Comparison of ENCODE assay signal across 8 cellular contexts in the genomic region with DNA sequence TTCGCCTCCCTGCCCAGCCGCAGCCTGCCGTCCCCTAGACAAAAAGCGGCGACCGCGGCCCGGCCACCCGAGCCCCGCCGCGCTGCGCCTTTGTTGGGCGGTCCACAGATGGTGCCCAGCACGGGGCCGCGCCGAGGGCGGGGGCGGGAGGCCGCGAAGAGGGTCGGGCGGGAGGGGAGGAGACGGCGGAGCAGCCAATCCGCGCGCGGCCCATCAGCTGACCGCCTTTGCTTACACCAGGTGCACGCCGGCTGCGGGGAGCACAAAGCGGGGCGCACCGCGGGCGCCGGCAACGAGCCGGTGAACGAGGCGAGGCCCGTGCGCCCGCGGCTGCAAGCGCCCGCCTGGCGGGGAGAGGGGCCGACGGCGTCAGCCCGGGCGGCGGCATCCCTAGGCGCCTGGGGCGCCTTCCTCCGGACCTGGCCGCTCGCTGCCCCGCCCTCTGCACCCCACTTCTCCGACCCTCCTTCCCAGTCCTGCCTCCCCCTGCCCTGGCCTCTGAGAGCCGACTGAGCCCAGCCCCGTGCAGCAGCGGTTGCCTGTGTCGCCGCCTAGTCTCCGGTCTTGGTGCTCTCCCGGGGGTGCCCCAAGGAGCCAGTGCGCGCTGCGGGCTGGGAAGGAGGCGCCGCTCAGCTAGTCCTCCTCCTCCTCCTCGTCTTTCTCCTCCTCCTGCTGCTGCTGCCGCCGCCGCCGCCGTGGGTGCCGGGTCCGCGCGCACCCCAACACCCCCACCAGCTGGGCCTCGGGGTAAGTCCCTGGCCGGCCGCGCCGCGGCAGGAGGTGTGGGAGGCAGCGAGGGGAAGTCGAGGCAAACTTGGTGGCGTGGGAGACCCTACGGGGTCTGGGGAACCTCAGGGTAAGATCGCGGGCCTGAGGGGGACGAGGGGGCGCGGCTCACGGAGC. TPM values are rescaled to one million over a fixed set of nuclear protein-coding genes. Genes with fewer than 3 reads are reported as not detected.
DNase-seq lines count a peak whose midpoint lies in the region; ATAC-seq, FAIRE-seq and TF ChIP-seq lines count a peak whose summit lies in the region.

A gene (plus strand): TSS at position 259 of the 903 bp plus-strand sequence. CDS start 45,211 bp downstream, outside the sequence.

- H3K27ac ChIP-seq in RWPE2 (ENCODE audit: poor library complexity, severe bottlenecking) (no peak within 1 kb of the TSS), body of pancreas (peak within 1 kb of the TSS in 2 of 4 donors; percentile 24 to 31), keratinocyte (ENCODE audit: control insufficient read depth, insufficient read depth, low read length) (no peak within 1 kb of the TSS), skin epidermis (peak within 1 kb of the TSS in 9 of 21 experiments; percentile 27 to 80 (median 53))

- no peaks in the 10 kb centered on the region for H4K20me1 ChIP-seq in keratinocyte (ENCODE audit: control insufficient read depth, extremely low read depth, insufficient read depth, low read length)

- BruUV-seq in Calu3 (replicated peaks; lab: Mats Ljungman, UMichigan), result no TSS peak

- peak within 1 kb of the TSS; percentile 91 for H3K4me3 Mint-ChIP-seq in Calu3 (ENCODE audit: low read depth, unreplicated experiment)

- H3K4me3 ChIP-seq in RWPE2 (ENCODE audit: severe bottlenecking), result peak within 1 kb of the TSS; percentile 13
- H3K4me3 ChIP-seq in body of pancreas, result peak within 1 kb of the TSS; percentile 41 to 50
- H3K4me3 ChIP-seq in keratinocyte (ENCODE audit: control insufficient read depth in 2 of 3, extremely low read depth in 1 of 3, insufficient read depth in 2 of 3, low read depth in 1 of 3, low read length in 3 of 3), result peak within 1 kb of the TSS; percentile 26 to 51 (median 46)
- peak within 1 kb of the TSS; percentile 31 to 59 (median 47) for H3K4me3 ChIP-seq in skin epidermis

- H3K4me1 ChIP-seq in RWPE2 (ENCODE audit: insufficient read depth, poor library complexity, severe bottlenecking) (no peaks in the 10 kb centered on the region), body of pancreas (peaks cover 12% of the 10 kb centered on the region), keratinocyte (ENCODE audit: control insufficient read depth, extremely low read depth, insufficient read depth, low read length) (no peaks in the 10 kb centered on the region)

- DNase-seq in Calu3 (peak; percentile 73), RWPE2 (ENCODE audit: low spot score) (no peak), body of pancreas (peak; percentile 65 to 82 (median 76)), keratinocyte (ENCODE audit: low read depth, low spot score) (no peak), AG08396 (ENCODE audit: low spot score) (no peak)

- H3K27ac Mint-ChIP-seq in Calu3 (ENCODE audit: unreplicated experiment), result peak within 1 kb of the TSS; percentile 23

- H3K79me2 ChIP-seq in keratinocyte (ENCODE audit: control insufficient read depth, insufficient read depth, low read length), result no peaks in the 10 kb centered on the region

- ATAC-seq in HG02884 (IDR thresholded peaks at IDR 0.05; ENCODE audit: unreplicated experiment), result peak; percentile 43
- ATAC-seq in RWPE2 (ENCODE audit: low read depth), result peak; percentile 52
- ATAC-seq in body of pancreas, result peak; percentile 83
- no peak for ATAC-seq in HG03135 (IDR thresholded peaks at IDR 0.05; ENCODE audit: unreplicated experiment)

- H3K9me3 Mint-ChIP-seq in Calu3 (ENCODE audit: low read depth, unreplicated experiment), result no peaks in the 10 kb centered on the region

- H3K9ac ChIP-seq in keratinocyte (ENCODE audit: control insufficient read depth, extremely low read depth, insufficient read depth, low read length), result no peak within 1 kb of the TSS

- peaks cover 52% of the 10 kb centered on the region for H3K27me3 ChIP-seq in RWPE2 (ENCODE audit: insufficient read depth, poor library complexity, severe bottlenecking)
- no peaks in the 10 kb centered on the region for H3K27me3 ChIP-seq in body of pancreas
- H3K27me3 ChIP-seq in keratinocyte (ENCODE audit: control insufficient read depth, extremely low read depth, insufficient read depth, low read length), result peaks cover 52% of the 10 kb centered on the region

- TF ChIP-seq POLR2A in body of pancreas (IDR thresholded peaks at IDR 0.05), result peak in 2 of 3 donors; percentile 37 to 71

- no peak for FAIRE-seq in keratinocyte (lab: Jason Lieb, UNC)

- peak within 1 kb of the TSS; percentile 40 for H2AFZ ChIP-seq in keratinocyte (ENCODE audit: control insufficient read depth, low read length)

- H3K4me1 Mint-ChIP-seq in Calu3 (ENCODE audit: low read depth, unreplicated experiment), result no peaks in the 10 kb centered on the region

- TF ChIP-seq CTCF in Calu3 (IDR thresholded peaks at IDR 0.05; ENCODE audit: unreplicated experiment) (no peak), RWPE2 (IDR thresholded peaks at IDR 0.05; ENCODE audit: poor library complexity, severe bottlenecking) (no peak), body of pancreas (IDR thresholded peaks at IDR 0.05) (no peak), keratinocyte (optimal IDR thresholded peaks at IDR 0.05 in 1 of 3, IDR thresholded peaks at IDR 0.05 in 1 of 3, conservative IDR thresholded peaks at IDR 0.05 in 1 of 3; ENCODE audit: extremely low read depth in 1 of 3, insufficient read depth in 2 of 3, low read length in 3 of 3) (peak in 1 of 3 experiments; percentile 16)

- H3K9me3 ChIP-seq in RWPE2 (ENCODE audit: severe bottlenecking) (no peaks in the 10 kb centered on the region), body of pancreas (no peaks in the 10 kb centered on the region), keratinocyte (ENCODE audit: control insufficient read depth, low read depth, low read length) (no peaks in the 10 kb centered on the region)

- peaks cover 32% of the 10 kb centered on the region for H3K36me3 Mint-ChIP-seq in Calu3 (ENCODE audit: insufficient read depth, unreplicated experiment)

- peaks cover 24% of the 10 kb centered on the region for H3K27me3 Mint-ChIP-seq in Calu3 (ENCODE audit: unreplicated experiment)

- H3K4me2 ChIP-seq in keratinocyte (ENCODE audit: control insufficient read depth, extremely low read depth, insufficient read depth, low read depth, low read length), result peak within 1 kb of the TSS; percentile 74

- CTCF ChIA-PET in Calu3 (lab: Charles Lee), result interaction anchor here (0.7 to 1.0 kb wide), 2 partner anchors 153 to 313 kb away, joined by 3 to 5 read pairs; no protein-coding TSS in a partner anchor

- H3K36me3 ChIP-seq in RWPE2 (ENCODE audit: low read depth), result no peaks in the 10 kb centered on the region
- no peaks in the 10 kb centered on the region for H3K36me3 ChIP-seq in body of pancreas (replicated peaks in 1 of 2; ENCODE audit: insufficient read depth in 1 of 2, low read depth in 2 of 2)
- H3K36me3 ChIP-seq in keratinocyte (ENCODE audit: control insufficient read depth in 2 of 2, extremely low read depth in 1 of 2, insufficient read depth in 2 of 2, low read length in 2 of 2), result no peaks in the 10 kb centered on the region

- 1% methylated on average over 76 to 101 of the region's 102 CpGs for WGBS in body of pancreas, 2 donors

- intact Hi-C loops in Calu3 (cut with micrococcal nuclease; ENCODE audit: unreplicated experiment), result loop anchor here (2.0 to 5.0 kb wide), 2 partner anchors 92 to 603 kb away; no protein-coding TSS in a partner anchor
- intact Hi-C loops in body of pancreas (cut with DNase I), result no loop called here

- dilution Hi-C loops in keratinocyte (cut with MboI; ENCODE audit: extremely low pct_ligation_motif_present, low sequenced_read_pairs), result no loop called here

- H3K9me1 ChIP-seq in keratinocyte (ENCODE audit: control insufficient read depth, extremely low read depth, insufficient read depth, low read length), result no peaks in the 10 kb centered on the region

RNA-seq across cellular contexts. Expression of the gene that starts here (rescaled TPM):
- total RNA-seq in Calu3 (2022) (12.6 and 22.1 TPM in 2 replicates), body of pancreas (1 to 10 TPM; 1.6 to 7.5 TPM)
- 0.44 to 0.70 TPM (median 0.45 TPM) in 3 replicates for polyA plus RNA-seq in keratinocyte
- 0.34 TPM for polyA plus RNA-seq in keratinocyte (2011; ENCODE audit: low read depth)
- polyA plus RNA-seq in keratinocyte (2011; cell fraction: cytosol; rRNA removed), result 0.49 and 0.80 TPM in 2 replicates
- polyA plus RNA-seq in keratinocyte (2011; cell fraction: nucleus; rRNA removed), result 3.5 and 3.9 TPM in 2 replicates
- polyA plus RNA-seq in keratinocyte (2012; ENCODE audit: low replicate concordance), result 0.34 and 0.38 TPM in 2 replicates
- polyA minus RNA-seq in keratinocyte, result 0.35 to 0.73 TPM (median 0.56 TPM) in 3 replicates
- 2.9 TPM for polyA minus RNA-seq in keratinocyte (2011; cell fraction: cytosol; rRNA and poly(A)+ RNA removed)
- 1.6 and 4.5 TPM in 2 replicates for polyA minus RNA-seq in keratinocyte (2011; cell fraction: nucleus; rRNA and poly(A)+ RNA removed)

Comparison
In these comparisons a context has a peak if more than half of its experiments do, and no peak if none do; other contexts are left out.
1. DNase-seq: peak in Calu3 (single experiment) and body of pancreas (4 of 4); none in RWPE2 (single experiment), keratinocyte (single experiment) and AG08396 (single experiment).
2. Peak in every context shown above with its lines, with median percentiles within 50 percentile points of each other: H3K4me3 ChIP-seq.